8 cellular contexts compared by ENCODE assay signal in the genomic region with DNA sequence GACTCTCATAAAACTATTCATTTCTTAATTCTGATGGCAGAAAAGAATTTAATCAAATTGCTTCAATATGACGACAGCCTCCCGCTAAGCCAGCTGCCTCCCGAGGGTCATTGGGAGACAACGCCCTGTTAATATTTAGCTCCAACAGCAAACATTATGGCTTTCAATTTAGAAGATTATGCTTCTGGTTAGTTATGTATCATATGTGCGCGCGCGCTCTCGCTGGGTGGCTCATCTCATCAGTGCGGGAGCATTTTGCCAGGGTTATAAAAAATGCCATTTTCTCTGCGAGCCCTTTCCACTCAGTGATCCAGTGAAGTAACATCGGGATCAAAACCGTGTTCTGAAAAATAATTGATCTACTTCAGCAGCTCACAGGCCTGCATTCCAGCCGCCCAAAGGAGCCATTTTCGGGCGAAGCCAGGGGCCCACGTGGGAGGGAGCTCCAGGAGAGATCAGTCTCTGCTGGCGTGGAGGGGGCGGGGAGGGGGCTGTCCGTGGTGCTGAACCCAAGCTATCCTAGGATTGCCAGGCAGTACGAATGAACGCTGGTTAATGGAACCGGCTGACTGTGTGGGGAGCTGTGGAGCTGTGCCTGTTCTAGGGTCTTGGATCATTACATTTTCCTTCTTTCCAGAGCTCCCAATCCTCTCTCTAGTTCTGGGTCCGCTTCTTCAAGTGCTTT.
DNase-seq lines count a peak whose midpoint lies in the region; ATAC-seq and TF ChIP-seq lines count a peak whose summit lies in the region.

No MANE protein-coding gene starts in this region.

- H3K27me3 Mint-ChIP-seq in activated naive CD4-positive, alpha-beta T cell treated with anti-CD3 and anti-CD28 coated beads for 36 hours (ENCODE audit: low read depth): peaks cover 42% of the 10 kb centered on the region

- ATAC-seq in HG02763 (IDR thresholded peaks at IDR 0.05; ENCODE audit: unreplicated experiment): no peak

- no peaks in the 10 kb centered on the region for H3K36me3 Mint-ChIP-seq in activated naive CD4-positive, alpha-beta T cell treated with anti-CD3 and anti-CD28 coated beads for 36 hours (ENCODE audit: low read depth)

- H3K4me1 Mint-ChIP-seq in activated naive CD4-positive, alpha-beta T cell treated with anti-CD3 and anti-CD28 coated beads for 36 hours (ENCODE audit: low read depth): no peaks in the 10 kb centered on the region

- no peaks in the 10 kb centered on the region for H3K9me3 Mint-ChIP-seq in activated naive CD4-positive, alpha-beta T cell treated with anti-CD3 and anti-CD28 coated beads for 36 hours

- no peak overlapping the region for H3K27ac Mint-ChIP-seq in activated naive CD4-positive, alpha-beta T cell treated with anti-CD3 and anti-CD28 coated beads for 36 hours

- no peak for TF ChIP-seq CTCF in fibroblast of the aortic adventitia (IDR thresholded peaks at IDR 0.05; ENCODE audit: insufficient read depth, low read length)

- H3K4me3 ChIP-seq in fibroblast of the aortic adventitia (ENCODE audit: low read depth, low read length): no peak overlapping the region

- intact Hi-C loops in activated naive CD4-positive, alpha-beta T cell treated with anti-CD3 and anti-CD28 coated beads for 36 hours (cut with micrococcal nuclease): no loop called here

- H3K4me3 Mint-ChIP-seq in activated naive CD4-positive, alpha-beta T cell treated with anti-CD3 and anti-CD28 coated beads for 36 hours: no peak overlapping the region

- CTCF ChIA-PET in activated naive CD4-positive, alpha-beta T cell treated with anti-CD3 and anti-CD28 coated beads for 36 hours (lab: Charles Lee): no interaction called here

- DNase-seq in activated naive CD4-positive, alpha-beta T cell treated with anti-CD3 and anti-CD28 coated beads for 36 hours: peak; percentile 46
- no peak for DNase-seq in activated naive CD4-positive, alpha-beta T cell treated with anti-CD3 and anti-CD28 coated beads, Interleukin-2, amount 50 U/mL, for 16 hours
- DNase-seq in OCI-M1 (lab: John Stamatoyannopoulos, UW): peak; percentile 56
- peak; percentile 1 for DNase-seq in fibroblast of the aortic adventitia (ENCODE audit: low read depth)
- DNase-seq in stimulated activated CD8-positive, alpha-beta memory T cell treated with anti-CD3 and anti-CD28 coated beads, Interleukin-4, amount 100 ng/mL, for 48 hours: peak; percentile 36
- no peak for DNase-seq in NCI-H1105 treated with DMSO at 0.1 percent for 48 hours (lab: John Stamatoyannopoulos, UW)
- DNase-seq in D341Med (ENCODE audit: low spot score): no peak

Comparison
In these comparisons a context has a peak if more than half of its experiments do, and no peak if none do; other contexts are left out.
1. DNase-seq: peak in activated naive CD4-positive, alpha-beta T cell treated with anti-CD3 and anti-CD28 coated beads for 36 hours (single experiment), OCI-M1 (single experiment), fibroblast of the aortic adventitia (single experiment) and stimulated activated CD8-positive, alpha-beta memory T cell treated with anti-CD3 and anti-CD28 coated beads, Interleukin-4, amount 100 ng/mL, for 48 hours (single experiment); none in activated naive CD4-positive, alpha-beta T cell treated with anti-CD3 and anti-CD28 coated beads, Interleukin-2, amount 50 U/mL, for 16 hours (single experiment), NCI-H1105 treated with DMSO at 0.1 percent for 48 hours (single experiment) and D341Med (single experiment).